ENCODE assay signal across 1 cellular context in genomic region chr2:176317246-176318065, GRCh38.
TF ChIP-seq lines count a peak whose summit lies in the region.

No MANE protein-coding gene starts in this region.

TF ChIP-seq in HepG2, 621 proteins besides CTCF, POLR2A, EP300 and RAD21 (continued from another document):
- TF ChIP-seq ZNF281 (CRISPR knock-in tag; IDR thresholded peaks at IDR 0.05; ENCODE audit: borderline replicate concordance) (peak; percentile 61; the same call in 1 of the 2 replicates), SRF (IDR thresholded peaks at IDR 0.05; ENCODE audit: low read depth, low read length) (peak; percentile 67), SIX1 (CRISPR knock-in tag; IDR thresholded peaks at IDR 0.05; ENCODE audit: borderline replicate concordance) (peak; percentile 91), ZNF33B (CRISPR knock-in tag; IDR thresholded peaks at IDR 0.05) (no peak), GATAD2A (CRISPR knock-in tag; IDR thresholded peaks at IDR 0.05) (peak; percentile 70), HDAC2 (CRISPR knock-in tag; IDR thresholded peaks at IDR 0.05) (peak; percentile 57)
TF ChIP-seq in HepG2: peak in this region for 62.
